Comparison of ENCODE assay signal across 10 cellular contexts in genomic region chr6:142728910-142729481, GRCh38.
DNase-seq lines count a peak whose midpoint lies in the region; ATAC-seq and TF ChIP-seq lines count a peak whose summit lies in the region.
"Had no signal": no experiment of that assay in that cellular context is flagged by ENCODE, and none has a peak within 500 bp of the region (broad histone marks: within the 10 kb centered on the region; RNA-seq: fewer than 3 reads in every experiment).

No MANE protein-coding gene starts in this region.

- TF ChIP-seq CTCF in Caco-2 (IDR thresholded peaks at IDR 0.05; ENCODE audit: insufficient read depth in 1 of 2, low read depth in 1 of 2, low read length in 1 of 2, severe bottlenecking in 1 of 2, unreplicated experiment in 1 of 2) (no peak), NB4 (IDR thresholded peaks at IDR 0.05; ENCODE audit: low read depth, low read length) (no peak), brain microvascular endothelial cell (IDR thresholded peaks at IDR 0.05; ENCODE audit: low read depth, low read length, missing control alignments) (no peak)

- H3K27ac Mint-ChIP-seq in Caco-2 (ENCODE audit: unreplicated experiment), result no peak overlapping the region
- H3K27ac Mint-ChIP-seq: dendritic cell treated with granulocyte-macrophage colony-stimulating factor and Interleukin-4, amounts not matched to agents 40 ng/mL and 50 ng/mL, for 4 days had no signal

- intact Hi-C loops in Caco-2 (cut with micrococcal nuclease; ENCODE audit: unreplicated experiment) (no loop called here), Right ventricle myocardium inferior (cut with DNase I) (no loop called here)

- ATAC-seq in GM18502 (IDR thresholded peaks at IDR 0.05; ENCODE audit: poor library complexity, unreplicated experiment) (no peak), Right ventricle myocardium inferior (no peak)

- H3K9me3 Mint-ChIP-seq in Caco-2 (ENCODE audit: unreplicated experiment), result no peaks in the 10 kb centered on the region
- H3K9me3 Mint-ChIP-seq: dendritic cell treated with granulocyte-macrophage colony-stimulating factor and Interleukin-4, amounts not matched to agents 40 ng/mL and 50 ng/mL, for 4 days had no signal

- H3K4me1 Mint-ChIP-seq in Caco-2 (ENCODE audit: low read depth, unreplicated experiment), result no peaks in the 10 kb centered on the region

- H3K9me3 ChIP-seq in Caco-2, result no peaks in the 10 kb centered on the region

- peaks cover 2% of the 10 kb centered on the region for H3K27me3 Mint-ChIP-seq in Caco-2 (ENCODE audit: insufficient read depth, unreplicated experiment)

- in situ Hi-C loops in brain microvascular endothelial cell (cut with HindIII; ENCODE audit: low pct_ligation_motif_present, low sequenced_read_pairs), result no loop called here

- H3K36me3 ChIP-seq in Caco-2 (ENCODE audit: control insufficient read depth, insufficient read depth, low read length), result no peaks in the 10 kb centered on the region
- H3K36me3 ChIP-seq in brain microvascular endothelial cell (replicated peaks), result no peaks in the 10 kb centered on the region

- BruUV-seq in Caco-2 (replicated peaks; lab: Mats Ljungman, UMichigan), result no TSS peak

- H3K4me3 Mint-ChIP-seq in Caco-2 (ENCODE audit: unreplicated experiment), result peak overlapping the region; percentile 16
- H3K4me3 Mint-ChIP-seq: dendritic cell treated with granulocyte-macrophage colony-stimulating factor and Interleukin-4, amounts not matched to agents 40 ng/mL and 50 ng/mL, for 4 days had no signal

- DNase-seq in Caco-2 (peak in 1 of 2 experiments; percentile 2), NB4 (ENCODE audit: low read depth) (peak; percentile 83), brain microvascular endothelial cell (peak; percentile 93), non-pigmented ciliary epithelial cell (ENCODE audit: low read depth) (peak; percentile 53), HPDE6-E6E7 (ENCODE audit: extremely low spot score) (no peak), Right ventricle myocardium inferior (ENCODE audit: missing footprints) (no peak), anterior cingulate cortex (lab: John Stamatoyannopoulos, UW) (no peak)
- DNase-seq: stimulated activated CD4-positive, alpha-beta T cell treated with anti-CD3 and anti-CD28 coated beads, Interleukin-15, amount 100 ng/mL, for 24 hours had no signal

- 0 out of 2 replicates have a peak, but pooled peaks cover 15% of the 10 kb centered on the region for H3K4me1 ChIP-seq in Caco-2

- H3K27ac ChIP-seq in brain microvascular endothelial cell, result peak overlapping the region; percentile 68

- POLR2A ChIA-PET in Caco-2 (lab: Charles Lee), result no interaction called here

- H3K4me3 ChIP-seq in Caco-2 (ENCODE audit: low read depth, low read length) (no peak overlapping the region), NB4 (ENCODE audit: low read depth, low read length) (no peak overlapping the region), brain microvascular endothelial cell (ENCODE audit: low read depth, low read length) (no peak overlapping the region)

- no peak for TF ChIP-seq POLR2A in NB4 (IDR thresholded peaks at IDR 0.05; ENCODE audit: extremely low read depth, insufficient read length)

- CTCF ChIA-PET in Caco-2 (lab: Charles Lee), result interaction anchor here (0.7 kb wide), 1 partner anchor 10 kb away, joined by 3 read pairs; no protein-coding TSS in a partner anchor

- H3K36me3 Mint-ChIP-seq in Caco-2 (ENCODE audit: insufficient read depth, unreplicated experiment), result no peaks in the 10 kb centered on the region

- no peaks in the 10 kb centered on the region for H3K27me3 ChIP-seq in Caco-2 (replicated peaks; ENCODE audit: control insufficient read depth, insufficient read depth, low read length)
- no peaks in the 10 kb centered on the region for H3K27me3 ChIP-seq in brain microvascular endothelial cell (replicated peaks)

Comparison
In these comparisons a context has a peak if more than half of its experiments do, and no peak if none do; other contexts are left out.
1. DNase-seq: peak in NB4 (single experiment), brain microvascular endothelial cell (single experiment) and non-pigmented ciliary epithelial cell (single experiment); none in HPDE6-E6E7 (single experiment), Right ventricle myocardium inferior (single experiment) and anterior cingulate cortex (0 of 58).